In genomic region chr16:88680554-88681083, GRCh38 we compare ENCODE assay signal across 1 cellular context.
TF ChIP-seq lines count a peak whose summit lies in the region.

No MANE protein-coding gene starts in this region.

TF ChIP-seq in GM23338, 12 proteins besides CTCF, POLR2A, EP300 and RAD21:
- TF ChIP-seq JUNB (IDR thresholded peaks at IDR 0.05; ENCODE audit: unreplicated experiment) (no peak), ZNF114 (CRISPR knock-in tag; IDR thresholded peaks at IDR 0.05) (no peak), CREB1 (CRISPR knock-in tag; IDR thresholded peaks at IDR 0.05; ENCODE audit: low read depth) (no peak), EZH2phosphoT487 (IDR thresholded peaks at IDR 0.05; ENCODE audit: unreplicated experiment) (no peak), POLR2AphosphoS5 (IDR thresholded peaks at IDR 0.05; ENCODE audit: low read depth) (no peak), STAT1 (IDR thresholded peaks at IDR 0.05; ENCODE audit: unreplicated experiment) (no peak), EZH2 (IDR thresholded peaks at IDR 0.05; ENCODE audit: low read depth, unreplicated experiment) (no peak), ETS1 (IDR thresholded peaks at IDR 0.05) (no peak), ZNF462 (CRISPR knock-in tag; IDR thresholded peaks at IDR 0.05) (no peak), NANOG (IDR thresholded peaks at IDR 0.05; ENCODE audit: borderline replicate concordance) (no peak), ZNF331 (CRISPR knock-in tag; IDR thresholded peaks at IDR 0.05; ENCODE audit: low read depth) (no peak), REST (IDR thresholded peaks at IDR 0.05; ENCODE audit: unreplicated experiment) (no peak)
